In the genomic region with DNA sequence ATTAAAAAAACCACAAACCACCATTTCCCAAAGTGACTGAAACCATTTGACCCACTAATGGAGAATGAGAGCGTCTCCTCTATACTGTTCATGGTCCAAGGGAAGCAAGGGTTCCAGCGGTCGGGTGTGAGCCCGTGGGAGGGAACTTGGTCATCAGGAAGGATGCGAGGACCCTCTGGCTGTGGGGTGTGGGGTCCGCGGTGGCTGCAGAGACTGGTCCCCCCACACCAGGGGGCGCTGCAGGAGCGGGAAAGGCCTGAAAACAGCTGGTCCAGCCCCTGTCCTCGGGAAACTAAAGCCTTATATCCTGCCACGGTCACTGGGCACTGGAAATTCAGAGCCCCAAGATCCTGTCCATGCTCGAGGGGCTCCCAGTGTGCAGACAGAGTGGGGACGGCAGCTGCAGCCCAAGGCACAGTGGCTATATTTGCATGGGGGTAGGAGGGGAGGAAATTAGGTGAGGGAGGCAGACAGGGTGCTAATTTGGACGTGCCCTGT, we compare ENCODE assay signal across 8 cellular contexts. TPM values are rescaled to one million over a fixed set of nuclear protein-coding genes. Genes with fewer than 3 reads are reported as not detected.
DNase-seq lines count a peak whose midpoint lies in the region; ATAC-seq and TF ChIP-seq lines count a peak whose summit lies in the region.

No MANE protein-coding gene starts in this region.

- peak; percentile 33 for DNase-seq in NCI-H1105 treated with DMSO at 0.1 percent for 48 hours (lab: John Stamatoyannopoulos, UW)
- DNase-seq in T-helper 9 cell: peak; percentile 89
- DNase-seq in amygdala (lab: John Stamatoyannopoulos, UW): peak in 51 of 56 donors; percentile 26 to 88 (median 71)
- peak; percentile 90 for DNase-seq in left ventricle myocardium superior
- DNase-seq in sciatic nerve (ENCODE audit: low spot score): peak; percentile 95

- no peak overlapping the region for H3K4me3 ChIP-seq in GM12875 (ENCODE audit: low read depth, low read length)

- ATAC-seq in left ventricle myocardium superior (peak; percentile 66), sciatic nerve (peak; percentile 85), GM19397 (IDR thresholded peaks at IDR 0.05; ENCODE audit: unreplicated experiment) (no peak), GM19467 (IDR thresholded peaks at IDR 0.05; ENCODE audit: unreplicated experiment) (no peak)

- intact Hi-C loops in left ventricle myocardium superior (cut with micrococcal nuclease): loop anchor here (10.0 kb wide), 1 partner anchor 355 kb away; no protein-coding TSS in a partner anchor
- intact Hi-C loops in sciatic nerve (cut with DNase I): loop anchor here (5.0 kb wide), 1 partner anchor 152 kb away; no protein-coding TSS in a partner anchor

- TF ChIP-seq CTCF in GM12875 (IDR thresholded peaks at IDR 0.05; ENCODE audit: borderline replicate concordance, insufficient read depth, low read depth, low read length): peak; percentile 95

RNA-seq across cellular contexts. Expression of a gene that starts 4.3 kb away (rescaled TPM):
- total RNA-seq in left ventricle myocardium superior (7.3 TPM), sciatic nerve (9.7 TPM)

RNA-seq across cellular contexts. Expression of a gene that starts 10.6 kb away (rescaled TPM):
- total RNA-seq in left ventricle myocardium superior (42.9 TPM), sciatic nerve (46.0 TPM)

RNA-seq across cellular contexts. Expression of a gene that starts 26.6 kb away (rescaled TPM):
- total RNA-seq in left ventricle myocardium superior (1.1 TPM), sciatic nerve (6.3 TPM)

Comparison
In these comparisons a context has a peak if more than half of its experiments do, and no peak if none do; other contexts are left out.
1. DNase-seq: peak in every context shown above with its lines; median percentile 95 in sciatic nerve; 90 in left ventricle myocardium superior; 89 in T-helper 9 cell; 71 in amygdala; 33 in NCI-H1105 treated with DMSO at 0.1 percent for 48 hours.
2. ATAC-seq: peak in left ventricle myocardium superior (single experiment) and sciatic nerve (single experiment); none in GM19397 (single experiment) and GM19467 (single experiment).